8 cellular contexts compared by ENCODE assay signal in genomic region chr15:67240235-67241131, GRCh38. TPM values are rescaled to one million over a fixed set of nuclear protein-coding genes. Genes with fewer than 3 reads are reported as not detected.
DNase-seq lines count a peak whose midpoint lies in the region; ATAC-seq, FAIRE-seq and TF ChIP-seq lines count a peak whose summit lies in the region.

No MANE protein-coding gene starts in this region.

- FAIRE-seq in HTR-8/SVneo (lab: Jason Lieb, UNC), result peak; percentile 38

- no peak overlapping the region for H3K9ac ChIP-seq in SK-N-SH

- no peaks in the 10 kb centered on the region for H3K9me3 ChIP-seq in SK-N-SH
- no peaks in the 10 kb centered on the region for H3K9me3 ChIP-seq in spleen

- TF ChIP-seq RAD21 in SK-N-SH (IDR thresholded peaks at IDR 0.05; ENCODE audit: low read length), result peak; percentile 67

- TF ChIP-seq CTCF in SK-N-SH (IDR thresholded peaks at IDR 0.05), result peak; percentile 51
- TF ChIP-seq CTCF in spleen (IDR thresholded peaks at IDR 0.05 in 8 of 11, conservative IDR thresholded peaks at IDR 0.05 in 3 of 11), result peak in 1 of 11 experiments; percentile 12

- no peaks in the 10 kb centered on the region for H3K27me3 ChIP-seq in SK-N-SH (ENCODE audit: insufficient read depth)
- H3K27me3 ChIP-seq in spleen (replicated peaks in 1 of 7), result no peaks in the 10 kb centered on the region

- POLR2A ChIA-PET in SK-N-SH (lab: Yijun Ruan, JAX), result no interaction called here

- peaks cover 9% of the 10 kb centered on the region for H3F3A ChIP-seq in SK-N-SH (replicated peaks; ENCODE audit: insufficient read depth)

- TF ChIP-seq POLR2A in spleen (IDR thresholded peaks at IDR 0.05), result no peak

- 48% methylated on average over 3 of the region's 3 CpGs for WGBS in SK-N-SH (ENCODE audit: low lambda C conversion rate)
- 62 to 74% (median 67%) methylated on average over 3 of the region's 3 CpGs for WGBS in spleen, 5 donors

- peaks cover 77% of the 10 kb centered on the region for H3K79me2 ChIP-seq in SK-N-SH (ENCODE audit: insufficient read depth)

- H3K36me3 ChIP-seq in SK-N-SH (replicated peaks in 1 of 2; ENCODE audit: control insufficient read depth in 1 of 2, insufficient read depth in 2 of 2, low read length in 1 of 2) (peaks cover 11 to 14% of the 10 kb centered on the region in 2 experiments), spleen (peaks cover 0 to 12% (median 4%) of the 10 kb centered on the region in 6 donors)

- H3K9me2 ChIP-seq in SK-N-SH, result no peaks in the 10 kb centered on the region

- TF ChIP-seq EP300 in SK-N-SH (IDR thresholded peaks at IDR 0.05; ENCODE audit: borderline replicate concordance in 1 of 2, low read depth in 1 of 2, low read length in 1 of 2), result no peak

- intact Hi-C loops in spleen (cut with DNase I; ENCODE audit: low total_unique reads), result no loop called here

- CTCF ChIA-PET in SK-N-SH (lab: Yijun Ruan, JAX), result interaction anchor here (0.6 to 3.7 kb wide), 28 partner anchors 9 to 623 kb away, joined by 3 to 25 read pairs (median 4); no protein-coding TSS in a partner anchor

- ATAC-seq in GM21423 (IDR thresholded peaks at IDR 0.05; ENCODE audit: unreplicated experiment) (no peak), GM21737 (IDR thresholded peaks at IDR 0.05; ENCODE audit: unreplicated experiment) (no peak)

- H3K27ac ChIP-seq in SK-N-SH (ENCODE audit: low read depth in 2 of 2, low read length in 1 of 2) (0 out of 4 replicates have a peak overlapping the region, but pooled peaks of 1 of the 2 experiments have one; percentile 6), spleen (peak overlapping the region in 6 of 8 donors; percentile 13 to 74 (median 42))

- H3K4me3 ChIP-seq in SK-N-SH (ENCODE audit: low read depth in 2 of 2, low read length in 1 of 2), result no peak overlapping the region
- no peak overlapping the region for H3K4me3 ChIP-seq in spleen

- H2AFZ ChIP-seq in SK-N-SH (ENCODE audit: low read depth), result no peak overlapping the region

- H3K4me1 ChIP-seq in SK-N-SH (ENCODE audit: control insufficient read depth in 1 of 2, insufficient read depth in 2 of 2, low read depth in 1 of 2, low read length in 1 of 2) (peaks cover 7 to 13% of the 10 kb centered on the region in 2 experiments; a peak in 3 of 4 replicates), spleen (peaks cover 11 to 53% (median 37%) of the 10 kb centered on the region in 6 donors)

- H3K4me2 ChIP-seq in SK-N-SH, result no peak overlapping the region

- peak; percentile 23 for DNase-seq in activated gamma-delta T cell treated with Interleukin-2 at 50 U/mL for 16 hours
- no peak for DNase-seq in activated gamma-delta T cell (lab: John Stamatoyannopoulos, UW)
- DNase-seq in HTR-8/SVneo (ENCODE audit: insufficient read length, low spot score), result peak; percentile 33
- peak; percentile 57 for DNase-seq in SK-N-SH
- peak; percentile 33 for DNase-seq in dermis blood vessel endothelial cell
- no peak for DNase-seq in spleen

- peaks cover 9% of the 10 kb centered on the region; the same call in 1 of the 2 replicates for H4K20me1 ChIP-seq in SK-N-SH (ENCODE audit: insufficient read depth)

TF ChIP-seq in SK-N-SH, 30 proteins besides CTCF, POLR2A, EP300 and RAD21:
- TF ChIP-seq JUND (IDR thresholded peaks at IDR 0.05) (no peak), SMC3 (IDR thresholded peaks at IDR 0.05; ENCODE audit: low read depth, low read length) (peak; percentile 46)
TF ChIP-seq in SK-N-SH: peak in this region for 1.

RNA-seq across cellular contexts. Expression of gene AAGAB, which starts 14.0 kb away (rescaled TPM):
- polyA plus RNA-seq in SK-N-SH (2012; rRNA removed) (24.9 and 32.8 TPM in 2 replicates), spleen (10 to 100 TPM; 13.2 to 20.8 (median 14.3) TPM)
- 37.6 and 42.0 TPM in 2 replicates for polyA plus RNA-seq in SK-N-SH (2012; cell fraction: cytosol; rRNA removed)
- polyA plus RNA-seq in SK-N-SH (2012; cell fraction: nucleus; rRNA removed), result 11.2 and 15.6 TPM in 2 replicates
- total RNA-seq in dermis blood vessel endothelial cell (54.3 and 86.5 TPM in 2 replicates), spleen (10 to 100 TPM; 20.6 to 39.3 (median 28.1) TPM)

RNA-seq across cellular contexts. Expression of gene IQCH, which starts 14.1 kb away (rescaled TPM):
- polyA plus RNA-seq in SK-N-SH (2012; rRNA removed) (0.81 and 1.0 TPM in 2 replicates), spleen (under 1 TPM; 0.12 to 0.32 (median 0.15) TPM)
- 1.0 and 1.5 TPM in 2 replicates for polyA plus RNA-seq in SK-N-SH (2012; cell fraction: cytosol; rRNA removed)
- polyA plus RNA-seq in SK-N-SH (2012; cell fraction: nucleus; rRNA removed), result 0.63 and 1.5 TPM in 2 replicates
- total RNA-seq in dermis blood vessel endothelial cell (1.4 and 1.7 TPM in 2 replicates), spleen (1 to 10 TPM in 5 of 7 donors, under 1 TPM in 2; 0.65 to 2.3 (median 1.9) TPM)

Comparison
In these comparisons a context has a peak if more than half of its experiments do, and no peak if none do; other contexts are left out.
1. DNase-seq: peak in activated gamma-delta T cell treated with Interleukin-2 at 50 U/mL for 16 hours (single experiment), HTR-8/SVneo (single experiment), SK-N-SH (single experiment) and dermis blood vessel endothelial cell (single experiment); none in activated gamma-delta T cell (single experiment) and spleen (single experiment).